In genomic region chr6:5809471-5809870, GRCh38 we compare ENCODE assay signal across 30 cellular contexts.
A peak's percentile ranks its signal among the peaks of the same experiment; 100 is the strongest.
DNase-seq lines count a peak whose midpoint lies in the region; ATAC-seq lines count a peak whose summit lies in the region.
"Had no signal": no experiment of that assay in that cellular context is flagged by ENCODE, and none has a peak within 500 bp of the region (broad histone marks: within the 10 kb centered on the region; RNA-seq: fewer than 3 reads in every experiment).

No MANE protein-coding gene starts in this region.

- H3K27me3 ChIP-seq in CD8-positive, alpha-beta memory T cell (ENCODE audit: insufficient read depth, low read length, poor library complexity, severe bottlenecking): no peaks in the 10 kb centered on the region
- H3K27me3 ChIP-seq: ascending aorta, colonic mucosa, Peyer's patch, stomach had no signal

- POLR2A ChIA-PET in activated CD4-positive, alpha-beta T cell treated with anti-CD3 and anti-CD28 coated beads, Interleukin-2, amount 10 ng/mL, durations not matched to agents 7 days and 5 days (lab: Charles Lee): interaction anchor here (0.6 kb wide), 1 partner anchor 26 kb away, joined by 3 read pairs; no protein-coding TSS in a partner anchor
- POLR2A ChIA-PET in CD8-positive, alpha-beta memory T cell (lab: Charles Lee): no interaction called here
- POLR2A ChIA-PET in naive thymus-derived CD8-positive, alpha-beta T cell (lab: Charles Lee): no interaction called here

- H3K36me3 ChIP-seq in CD8-positive, alpha-beta memory T cell (ENCODE audit: insufficient read depth, low read length): no peaks in the 10 kb centered on the region
- H3K36me3 ChIP-seq: ascending aorta, colonic mucosa, Peyer's patch had no signal

- CTCF ChIA-PET in activated CD4-positive, alpha-beta T cell treated with anti-CD3 and anti-CD28 coated beads, Interleukin-2, amount 10 ng/mL, durations not matched to agents 7 days and 5 days (lab: Charles Lee): no interaction called here
- CTCF ChIA-PET in CD8-positive, alpha-beta memory T cell (lab: Charles Lee): interaction anchor here (1.0 kb wide), 1 partner anchor 737 kb away, joined by 3 read pairs; no protein-coding TSS in a partner anchor

- peaks cover 27% of the 10 kb centered on the region for H3K4me1 Mint-ChIP-seq in activated CD4-positive, alpha-beta T cell treated with anti-CD3 and anti-CD28 coated beads, Interleukin-2, amount 10 ng/mL, durations not matched to agents 7 days and 5 days
- H3K4me1 Mint-ChIP-seq in CD8-positive, alpha-beta memory T cell: peaks cover 22 to 27% (median 26%) of the 10 kb centered on the region in 3 donors
- H3K4me1 Mint-ChIP-seq in T-helper 17 cell: peaks cover 27% of the 10 kb centered on the region
- H3K4me1 Mint-ChIP-seq in naive thymus-derived CD8-positive, alpha-beta T cell: peaks cover 23 to 41% (median 33%) of the 10 kb centered on the region in 4 donors
- H3K4me1 Mint-ChIP-seq in activated T-cell treated with anti-CD3 and anti-CD28 coated beads, Interleukin-2, amount 50 U/mL, for 24 hours (ENCODE audit: low read depth): peaks cover 25% of the 10 kb centered on the region
- H3K4me1 Mint-ChIP-seq: H9 had no signal

- H3K27ac Mint-ChIP-seq in activated CD4-positive, alpha-beta T cell treated with anti-CD3 and anti-CD28 coated beads, Interleukin-2, amount 10 ng/mL, durations not matched to agents 7 days and 5 days: peak overlapping the region; percentile 48
- H3K27ac Mint-ChIP-seq in CD8-positive, alpha-beta memory T cell: peak overlapping the region in 7 of 8 donors; percentile 10 to 74 (median 51)
- peak overlapping the region; percentile 64 for H3K27ac Mint-ChIP-seq in T-helper 17 cell
- peak overlapping the region in 9 of 10 donors; percentile 7 to 90 (median 69) for H3K27ac Mint-ChIP-seq in naive thymus-derived CD8-positive, alpha-beta T cell
- no peak overlapping the region for H3K27ac Mint-ChIP-seq in activated T-cell treated with anti-CD3 and anti-CD28 coated beads, Interleukin-2, amount 50 U/mL, for 24 hours
- H3K27ac Mint-ChIP-seq: activated T-helper 2 cell treated with anti-CD3 and anti-CD28 coated beads, Interferon-gamma antibody, Interleukin-2, Interleukin-4, amounts not matched to agents 10 μg/mL and 5 μg/mL and 100 μg/mL, durations not matched to agents 14 hours and 24 hours and 36 hours had no signal

- ATAC-seq in T-helper 17 cell (no peak), HG03520 (IDR thresholded peaks at IDR 0.05; ENCODE audit: unreplicated experiment) (no peak), GM19328 (IDR thresholded peaks at IDR 0.05; ENCODE audit: unreplicated experiment) (no peak)
- peak; percentile 72 to 78 for ATAC-seq in naive thymus-derived CD8-positive, alpha-beta T cell

- no peaks in the 10 kb centered on the region for H3K9me3 ChIP-seq in CD8-positive, alpha-beta memory T cell (ENCODE audit: low read length)
- H3K9me3 ChIP-seq in T-helper 17 cell (ENCODE audit: control insufficient read depth, low read length, poor library complexity, severe bottlenecking): no peaks in the 10 kb centered on the region
- H3K9me3 ChIP-seq: colonic mucosa had no signal

- peaks cover 2% of the 10 kb centered on the region for H3K27me3 Mint-ChIP-seq in activated CD4-positive, alpha-beta T cell treated with anti-CD3 and anti-CD28 coated beads, Interleukin-2, amount 10 ng/mL, durations not matched to agents 7 days and 5 days
- peaks cover 0 to 1% of the 10 kb centered on the region in 2 donors for H3K27me3 Mint-ChIP-seq in CD8-positive, alpha-beta memory T cell
- no peaks in the 10 kb centered on the region for H3K27me3 Mint-ChIP-seq in T-helper 17 cell
- H3K27me3 Mint-ChIP-seq in naive thymus-derived CD8-positive, alpha-beta T cell: no peaks in the 10 kb centered on the region
- H3K27me3 Mint-ChIP-seq in activated T-cell treated with anti-CD3 and anti-CD28 coated beads, Interleukin-2, amount 50 U/mL, for 24 hours: no peaks in the 10 kb centered on the region

- H3K27ac ChIP-seq in CD8-positive, alpha-beta memory T cell (ENCODE audit: low read depth, low read length): no peak overlapping the region
- H3K27ac ChIP-seq: ascending aorta, C4-2B, colonic mucosa, epithelial cell of prostate, HL-60, parathyroid adenoma, Peyer's patch, stomach had no signal

- no peak for DNase-seq in activated CD4-positive, alpha-beta T cell treated with anti-CD3 and anti-CD28 coated beads, Interleukin-2, amount 10 ng/mL, durations not matched to agents 7 days and 5 days
- no peak for DNase-seq in activated CD4-positive, alpha-beta T cell treated with anti-CD3 and anti-CD28 coated beads, Interleukin-2, amount 50 U/mL, for 48 hours
- peak in 2 of 5 donors; percentile 26 to 54 for DNase-seq in CD8-positive, alpha-beta memory T cell
- no peak for DNase-seq in T-helper 17 cell
- DNase-seq in naive thymus-derived CD8-positive, alpha-beta T cell: peak in 5 of 10 donors; percentile 11 to 71 (median 44)
- no peak for DNase-seq in activated T-cell treated with anti-CD3 and anti-CD28 coated beads, Interleukin-2, amount 50 U/mL, for 24 hours
- DNase-seq: activated CD4-positive, CD25-positive, alpha-beta regulatory T cell treated with anti-CD3 and anti-CD28 coated beads, Interleukin-2, amount 50 U/mL, for 72 hours; activated CD8-positive, alpha-beta memory T cell treated with anti-CD3 and anti-CD28 coated beads, Interleukin-2, amount 50 U/mL, for 4 hours; colonic mucosa; effector CD4-positive, alpha-beta T cell; EL; H9; Karpas-422; mammary epithelial cell; NCI-H1417 treated with DMSO at 0.1 percent for 48 hours; NCI-H2029 treated with DMSO at 0.1 percent for 48 hours; NCI-H226; NCI-H526 treated with DMSO at 0.1 percent for 48 hours; Peyer's patch; SHP77; stimulated activated CD4-positive, alpha-beta T cell treated with anti-CD3 and anti-CD28 coated beads, Interleukin-1b, Interleukin-23, amount 100 ng/mL, for 48 hours; stomach had no signal

- H3K9me3 Mint-ChIP-seq in activated CD4-positive, alpha-beta T cell treated with anti-CD3 and anti-CD28 coated beads, Interleukin-2, amount 10 ng/mL, durations not matched to agents 7 days and 5 days: peaks cover 22% of the 10 kb centered on the region
- peaks cover 2 to 14% (median 7%) of the 10 kb centered on the region in 5 donors for H3K9me3 Mint-ChIP-seq in CD8-positive, alpha-beta memory T cell
- H3K9me3 Mint-ChIP-seq in naive thymus-derived CD8-positive, alpha-beta T cell: peaks cover 0 to 21% (median 13%) of the 10 kb centered on the region in 9 donors
- peaks cover 6% of the 10 kb centered on the region for H3K9me3 Mint-ChIP-seq in activated T-cell treated with anti-CD3 and anti-CD28 coated beads, Interleukin-2, amount 50 U/mL, for 24 hours

- peaks cover 9% of the 10 kb centered on the region for H3K36me3 Mint-ChIP-seq in activated CD4-positive, alpha-beta T cell treated with anti-CD3 and anti-CD28 coated beads, Interleukin-2, amount 10 ng/mL, durations not matched to agents 7 days and 5 days (ENCODE audit: low read depth)
- H3K36me3 Mint-ChIP-seq in CD8-positive, alpha-beta memory T cell: peaks cover 0 to 15% (median 0%) of the 10 kb centered on the region in 3 donors
- no peaks in the 10 kb centered on the region for H3K36me3 Mint-ChIP-seq in T-helper 17 cell (ENCODE audit: low read depth)
- peaks cover 0 to 21% (median 10%) of the 10 kb centered on the region in 3 donors for H3K36me3 Mint-ChIP-seq in naive thymus-derived CD8-positive, alpha-beta T cell
- no peaks in the 10 kb centered on the region for H3K36me3 Mint-ChIP-seq in activated T-cell treated with anti-CD3 and anti-CD28 coated beads, Interleukin-2, amount 50 U/mL, for 24 hours (ENCODE audit: low read depth)

- no peak overlapping the region for H3K4me3 Mint-ChIP-seq in activated CD4-positive, alpha-beta T cell treated with anti-CD3 and anti-CD28 coated beads, Interleukin-2, amount 10 ng/mL, durations not matched to agents 7 days and 5 days
- H3K4me3 Mint-ChIP-seq in CD8-positive, alpha-beta memory T cell: no peak overlapping the region
- H3K4me3 Mint-ChIP-seq in T-helper 17 cell: no peak overlapping the region
- peak overlapping the region in 4 of 10 donors; percentile 1 to 46 (median 12) for H3K4me3 Mint-ChIP-seq in naive thymus-derived CD8-positive, alpha-beta T cell
- no peak overlapping the region for H3K4me3 Mint-ChIP-seq in activated T-cell treated with anti-CD3 and anti-CD28 coated beads, Interleukin-2, amount 50 U/mL, for 24 hours
- H3K4me3 Mint-ChIP-seq: H9 had no signal

- H3K4me1 ChIP-seq in CD8-positive, alpha-beta memory T cell (ENCODE audit: insufficient read depth, low read length): peaks cover 22% of the 10 kb centered on the region
- H3K4me1 ChIP-seq: ascending aorta, colonic mucosa, parathyroid adenoma, Peyer's patch, stomach had no signal

- no peak overlapping the region for H3K4me3 ChIP-seq in CD8-positive, alpha-beta memory T cell (ENCODE audit: low read length)
- H3K4me3 ChIP-seq: ascending aorta, colonic mucosa, Peyer's patch, stomach had no signal

Comparison
In these comparisons a context has a peak if more than half of its experiments do, and no peak if none do; other contexts are left out.
1. ATAC-seq: peak in naive thymus-derived CD8-positive, alpha-beta T cell (2 of 2); none in T-helper 17 cell (single experiment), HG03520 (single experiment) and GM19328 (single experiment).